15 cellular contexts compared by ENCODE assay signal in genomic region chr11:45816614-45817013, GRCh38. TPM values are rescaled to one million over a fixed set of nuclear protein-coding genes. Genes with fewer than 3 reads are reported as not detected.
DNase-seq lines count a peak whose midpoint lies in the region; ATAC-seq, FAIRE-seq and TF ChIP-seq lines count a peak whose summit lies in the region.
"Had no signal": no experiment of that assay in that cellular context is flagged by ENCODE, and none has a peak within 500 bp of the region (broad histone marks: within the 10 kb centered on the region; RNA-seq: fewer than 3 reads in every experiment).

No MANE protein-coding gene starts in this region.

- no peak for DNase-seq in GM12892 (ENCODE audit: insufficient read length)
- peak; percentile 15 for DNase-seq in NCI-H1092 treated with DMSO at 0.1 percent for 48 hours (lab: John Stamatoyannopoulos, UW)
- peak; percentile 76 for DNase-seq in RPMI8226
- no peak for DNase-seq in memory B cell (ENCODE audit: low spot score in 2 of 2)
- DNase-seq in effector CD4-positive, alpha-beta T cell: no peak
- no peak for DNase-seq in DMS79 treated with DMSO at 0.1 percent for 48 hours (lab: John Stamatoyannopoulos, UW)
- DNase-seq: activated CD8-positive, alpha-beta memory T cell treated with anti-CD3 and anti-CD28 coated beads, Interleukin-2, amount 10 ng/mL, durations not matched to agents 7 days and 5 days; anterior cingulate cortex; colonic mucosa; DMS153; NCI-H226; right cardiac atrium; stimulated activated CD4-positive, alpha-beta T cell treated with anti-CD3 and anti-CD28 coated beads, Interleukin-2, amount 100 ng/mL, for 24 hours had no signal

- peaks cover 22% of the 10 kb centered on the region for H3K4me1 Mint-ChIP-seq in memory B cell
- H3K4me1 Mint-ChIP-seq: activated CD8-positive, alpha-beta memory T cell treated with anti-CD3 and anti-CD28 coated beads, Interleukin-2, amount 10 ng/mL, durations not matched to agents 7 days and 5 days had no signal

- H3K4me3 Mint-ChIP-seq in memory B cell: no peak overlapping the region
- H3K4me3 Mint-ChIP-seq: activated CD8-positive, alpha-beta memory T cell treated with anti-CD3 and anti-CD28 coated beads, Interleukin-2, amount 10 ng/mL, durations not matched to agents 7 days and 5 days had no signal

- ATAC-seq in memory B cell (ENCODE audit: low read depth) (no peak), HG02973 (IDR thresholded peaks at IDR 0.05; ENCODE audit: unreplicated experiment) (no peak), HG03039 (IDR thresholded peaks at IDR 0.05; ENCODE audit: unreplicated experiment) (no peak)
- ATAC-seq: activated CD8-positive, alpha-beta memory T cell treated with anti-CD3 and anti-CD28 coated beads, Interleukin-2, amount 10 ng/mL, durations not matched to agents 7 days and 5 days had no signal

- no peak for TF ChIP-seq POLR2A in GM12892 (IDR thresholded peaks at IDR 0.05; ENCODE audit: low read depth, low read length)

- no peaks in the 10 kb centered on the region for H3K36me3 Mint-ChIP-seq in memory B cell
- H3K36me3 Mint-ChIP-seq: activated CD8-positive, alpha-beta memory T cell treated with anti-CD3 and anti-CD28 coated beads, Interleukin-2, amount 10 ng/mL, durations not matched to agents 7 days and 5 days had no signal

- FAIRE-seq in GM12892 (lab: Jason Lieb, UNC): peak; percentile 44

- peaks cover 3% of the 10 kb centered on the region for H3K9me3 Mint-ChIP-seq in memory B cell

- H3K27me3 Mint-ChIP-seq in memory B cell: no peaks in the 10 kb centered on the region
- H3K27me3 Mint-ChIP-seq: activated CD8-positive, alpha-beta memory T cell treated with anti-CD3 and anti-CD28 coated beads, Interleukin-2, amount 10 ng/mL, durations not matched to agents 7 days and 5 days had no signal

- H3K27ac Mint-ChIP-seq in memory B cell: peak overlapping the region; percentile 96
- H3K27ac Mint-ChIP-seq: activated CD8-positive, alpha-beta memory T cell treated with anti-CD3 and anti-CD28 coated beads, Interleukin-2, amount 10 ng/mL, durations not matched to agents 7 days and 5 days had no signal

RNA-seq across cellular contexts. Expression of gene SLC35C1, which starts 11.7 kb away (rescaled TPM):
- 1.8 TPM for polyA plus RNA-seq in GM12892 (2012; ENCODE audit: missing spikeins)

RNA-seq across cellular contexts. Expression of gene CRY2, which starts 30.7 kb away (rescaled TPM):
- polyA plus RNA-seq in GM12892 (2012; ENCODE audit: missing spikeins): 5.4 TPM

Comparison
In these comparisons a context has a peak if more than half of its experiments do, and no peak if none do; other contexts are left out.
1. DNase-seq: peak in NCI-H1092 treated with DMSO at 0.1 percent for 48 hours (single experiment) and RPMI8226 (single experiment); none in GM12892 (single experiment), memory B cell (0 of 2), effector CD4-positive, alpha-beta T cell (single experiment) and DMS79 treated with DMSO at 0.1 percent for 48 hours (single experiment).